1 cellular context compared by ENCODE assay signal in the genomic region with DNA sequence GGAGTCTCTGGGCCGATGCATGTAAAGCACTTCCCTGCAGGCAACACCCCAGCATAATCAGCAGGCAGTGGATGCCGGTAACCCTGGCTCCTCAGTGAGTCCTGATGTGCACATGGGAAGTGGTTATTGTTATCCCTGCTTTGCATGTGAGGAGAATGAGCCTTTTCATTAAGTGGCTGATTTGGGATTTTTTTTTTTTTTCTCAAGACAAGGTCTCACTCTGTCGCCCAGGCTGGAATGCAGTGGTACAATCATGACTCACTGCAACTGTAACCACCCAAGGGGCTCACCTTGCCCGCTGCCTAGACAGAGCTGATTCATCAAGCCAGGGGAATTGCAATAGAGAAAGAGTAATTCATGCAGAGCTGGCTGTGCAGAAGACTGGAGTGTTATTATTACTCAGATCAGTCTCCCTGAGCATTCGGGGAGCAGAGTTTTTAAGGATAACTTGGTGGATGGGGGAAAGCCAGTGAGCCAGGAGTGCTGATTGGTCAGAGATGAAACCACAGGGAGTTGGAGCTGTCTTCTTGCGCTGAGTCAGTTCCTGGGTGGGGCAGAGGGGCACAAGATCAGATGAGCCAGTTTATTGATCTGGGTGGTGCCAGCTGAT.
TF ChIP-seq lines count a peak whose summit lies in the region.

No MANE protein-coding gene starts in this region.

TF ChIP-seq in GM23338, 12 proteins besides CTCF, POLR2A, EP300 and RAD21 (continued from another document):
- TF ChIP-seq ZNF462 (CRISPR knock-in tag; IDR thresholded peaks at IDR 0.05) (no peak), ZNF114 (CRISPR knock-in tag; IDR thresholded peaks at IDR 0.05) (no peak), NANOG (IDR thresholded peaks at IDR 0.05; ENCODE audit: borderline replicate concordance) (no peak), REST (IDR thresholded peaks at IDR 0.05; ENCODE audit: unreplicated experiment) (no peak), EZH2phosphoT487 (IDR thresholded peaks at IDR 0.05; ENCODE audit: unreplicated experiment) (no peak), STAT1 (IDR thresholded peaks at IDR 0.05; ENCODE audit: unreplicated experiment) (no peak), JUNB (IDR thresholded peaks at IDR 0.05; ENCODE audit: unreplicated experiment) (no peak), ZNF331 (CRISPR knock-in tag; IDR thresholded peaks at IDR 0.05; ENCODE audit: low read depth) (no peak), POLR2AphosphoS5 (IDR thresholded peaks at IDR 0.05; ENCODE audit: low read depth) (no peak)
- TF ChIP-seq, protein P1, sequence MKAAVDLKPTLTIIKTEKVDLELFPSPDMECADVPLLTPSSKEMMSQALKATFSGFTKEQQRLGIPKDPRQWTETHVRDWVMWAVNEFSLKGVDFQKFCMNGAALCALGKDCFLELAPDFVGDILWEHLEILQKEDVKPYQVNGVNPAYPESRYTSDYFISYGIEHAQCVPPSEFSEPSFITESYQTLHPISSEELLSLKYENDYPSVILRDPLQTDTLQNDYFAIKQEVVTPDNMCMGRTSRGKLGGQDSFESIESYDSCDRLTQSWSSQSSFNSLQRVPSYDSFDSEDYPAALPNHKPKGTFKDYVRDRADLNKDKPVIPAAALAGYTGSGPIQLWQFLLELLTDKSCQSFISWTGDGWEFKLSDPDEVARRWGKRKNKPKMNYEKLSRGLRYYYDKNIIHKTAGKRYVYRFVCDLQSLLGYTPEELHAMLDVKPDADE (IDR thresholded peaks at IDR 0.05): no peak
